ENCODE assay signal across 18 cellular contexts in the genomic region with DNA sequence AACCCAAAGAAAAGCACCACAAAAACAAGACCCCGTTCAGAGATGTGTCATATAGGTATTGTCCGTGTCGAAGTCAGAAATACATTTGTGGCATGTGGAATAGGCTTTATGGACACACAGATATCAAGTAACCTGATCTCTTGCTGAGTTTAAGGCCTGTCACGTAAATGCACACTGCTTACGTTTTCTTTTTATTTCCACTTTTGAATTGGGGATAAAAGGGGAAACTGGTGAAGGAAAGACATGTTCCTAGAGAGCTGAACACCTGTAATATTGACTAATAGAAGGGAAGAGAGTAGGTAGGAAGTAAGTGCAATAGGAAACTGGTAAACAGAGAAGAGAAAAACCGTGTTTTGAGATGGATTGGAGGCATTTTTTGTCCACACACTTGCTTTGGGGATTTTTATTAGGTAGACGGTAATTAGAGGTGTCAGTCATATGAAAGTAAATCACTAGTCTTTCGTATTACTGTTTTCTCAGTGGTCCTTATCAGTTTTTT. TPM values are rescaled to one million over a fixed set of nuclear protein-coding genes. Genes with fewer than 3 reads are reported as not detected.
A peak's percentile ranks its signal among the peaks of the same experiment; 100 is the strongest.
DNase-seq lines count a peak whose midpoint lies in the region; ATAC-seq, FAIRE-seq and TF ChIP-seq lines count a peak whose summit lies in the region.
"Had no signal": no experiment of that assay in that cellular context is flagged by ENCODE, and none has a peak within 500 bp of the region (broad histone marks: within the 10 kb centered on the region; RNA-seq: fewer than 3 reads in every experiment).

No MANE protein-coding gene starts in this region.

- H3K27ac ChIP-seq in dorsolateral prefrontal cortex: no peak overlapping the region
- H3K27ac ChIP-seq: A549, ovary had no signal

- ATAC-seq in activated CD4-positive, alpha-beta T cell treated with anti-CD3 and anti-CD28 coated beads for 36 hours: no peak
- no peak for ATAC-seq in activated CD8-positive, alpha-beta T cell treated with anti-CD3 and anti-CD28 coated beads, Interleukin-2, amount 10 ng/mL, durations not matched to agents 7 days and 5 days
- ATAC-seq in natural killer cell (no peak), HG03439 (IDR thresholded peaks at IDR 0.05; ENCODE audit: unreplicated experiment) (no peak), HG02588 (IDR thresholded peaks at IDR 0.05; ENCODE audit: unreplicated experiment) (no peak)
- ATAC-seq: A549 had no signal

- H3K4me3 ChIP-seq in dorsolateral prefrontal cortex: no peak overlapping the region
- H3K4me3 ChIP-seq: A549, ovary had no signal

- TF ChIP-seq CTCF in natural killer cell (IDR thresholded peaks at IDR 0.05): no peak
- TF ChIP-seq CTCF in dorsolateral prefrontal cortex (IDR thresholded peaks at IDR 0.05 in 54 of 56, conservative IDR thresholded peaks at IDR 0.05 in 2 of 56; ENCODE audit: low read depth in 1 of 56, partially characterized antibody in 56 of 56): no peak

- POLR2A ChIA-PET in activated CD4-positive, alpha-beta T cell treated with anti-CD3 and anti-CD28 coated beads for 36 hours (lab: Charles Lee): no interaction called here
- POLR2A ChIA-PET in activated CD8-positive, alpha-beta T cell treated with anti-CD3 and anti-CD28 coated beads, Interleukin-2, amount 10 ng/mL, durations not matched to agents 7 days and 5 days (lab: Charles Lee): no interaction called here

- peak; percentile 45 for FAIRE-seq in GM18507 (lab: Jason Lieb, UNC)
- FAIRE-seq: A549 had no signal

- H3K36me3 Mint-ChIP-seq in activated CD4-positive, alpha-beta T cell treated with anti-CD3 and anti-CD28 coated beads for 36 hours (ENCODE audit: low read depth): peaks cover 31% of the 10 kb centered on the region
- H3K36me3 Mint-ChIP-seq in activated CD8-positive, alpha-beta T cell treated with anti-CD3 and anti-CD28 coated beads, Interleukin-2, amount 10 ng/mL, durations not matched to agents 7 days and 5 days (ENCODE audit: low read depth): peaks cover 37% of the 10 kb centered on the region
- H3K36me3 Mint-ChIP-seq in natural killer cell: no peaks in the 10 kb centered on the region

- peak overlapping the region; percentile 92 for H3K27ac Mint-ChIP-seq in activated CD4-positive, alpha-beta T cell treated with anti-CD3 and anti-CD28 coated beads for 36 hours
- H3K27ac Mint-ChIP-seq in activated CD8-positive, alpha-beta T cell treated with anti-CD3 and anti-CD28 coated beads, Interleukin-2, amount 10 ng/mL, durations not matched to agents 7 days and 5 days: peak overlapping the region; percentile 71
- peak overlapping the region; percentile 89 to 95 for H3K27ac Mint-ChIP-seq in natural killer cell

- peaks cover 84% of the 10 kb centered on the region for H3K4me1 Mint-ChIP-seq in activated CD4-positive, alpha-beta T cell treated with anti-CD3 and anti-CD28 coated beads for 36 hours
- peaks cover 92% of the 10 kb centered on the region for H3K4me1 Mint-ChIP-seq in activated CD8-positive, alpha-beta T cell treated with anti-CD3 and anti-CD28 coated beads, Interleukin-2, amount 10 ng/mL, durations not matched to agents 7 days and 5 days (ENCODE audit: low read depth)
- H3K4me1 Mint-ChIP-seq in natural killer cell: peaks cover 76 to 88% of the 10 kb centered on the region in 2 donors

- peak overlapping the region; percentile 57 for H3K4me3 Mint-ChIP-seq in activated CD4-positive, alpha-beta T cell treated with anti-CD3 and anti-CD28 coated beads for 36 hours
- H3K4me3 Mint-ChIP-seq in activated CD8-positive, alpha-beta T cell treated with anti-CD3 and anti-CD28 coated beads, Interleukin-2, amount 10 ng/mL, durations not matched to agents 7 days and 5 days: peak overlapping the region; percentile 57
- H3K4me3 Mint-ChIP-seq in natural killer cell: peak overlapping the region; percentile 77

- H3K9me3 Mint-ChIP-seq in activated CD4-positive, alpha-beta T cell treated with anti-CD3 and anti-CD28 coated beads for 36 hours (ENCODE audit: low read depth): no peaks in the 10 kb centered on the region
- H3K9me3 Mint-ChIP-seq in activated CD8-positive, alpha-beta T cell treated with anti-CD3 and anti-CD28 coated beads, Interleukin-2, amount 10 ng/mL, durations not matched to agents 7 days and 5 days (ENCODE audit: insufficient read depth): no peaks in the 10 kb centered on the region
- no peaks in the 10 kb centered on the region for H3K9me3 Mint-ChIP-seq in natural killer cell

- intact Hi-C loops in activated CD4-positive, alpha-beta T cell treated with anti-CD3 and anti-CD28 coated beads for 36 hours (cut with DNase I, micrococcal nuclease): no loop called here
- intact Hi-C loops in natural killer cell (cut with micrococcal nuclease) (no loop called here), dorsolateral prefrontal cortex (cut with DNase I) (no loop called here)

- CTCF ChIA-PET in activated CD4-positive, alpha-beta T cell treated with anti-CD3 and anti-CD28 coated beads for 36 hours (lab: Charles Lee): interaction anchor here (1.1 to 2.3 kb wide), 3 partner anchors 13 to 45 kb away, joined by 3 to 8 read pairs (median 4); no protein-coding TSS in a partner anchor
- CTCF ChIA-PET in activated CD8-positive, alpha-beta T cell treated with anti-CD3 and anti-CD28 coated beads, Interleukin-2, amount 10 ng/mL, durations not matched to agents 7 days and 5 days (lab: Charles Lee): interaction anchor here (1.1 to 8.1 kb wide), 9 partner anchors 21 to 152 kb away, joined by 3 to 52 read pairs (median 5); a partner anchor contains a TSS

- DNase-seq in activated CD4-positive, alpha-beta T cell treated with anti-CD3 and anti-CD28 coated beads for 36 hours: no peak
- no peak for DNase-seq in activated CD4-positive, alpha-beta T cell treated with anti-CD3 and anti-CD28 coated beads, Interleukin-2, amount 50 U/mL, for 48 hours
- DNase-seq in GM18507 (ENCODE audit: extremely low spot score, insufficient read length, low read depth) (no peak), natural killer cell (no peak), dorsolateral prefrontal cortex (no peak)
- DNase-seq in activated CD8-positive, alpha-beta T cell treated with anti-CD3 and anti-CD28 coated beads, Interleukin-2, amount 10 ng/mL, durations not matched to agents 7 days and 5 days: no peak
- DNase-seq: activated naive CD4-positive, alpha-beta T cell treated with anti-CD3 and anti-CD28 coated beads, Interleukin-2, amount 50 U/mL, for 16 hours; COR-L47; hypothalamus; midbrain; NCI-H1417 treated with DMSO at 0.1 percent for 48 hours; NCI-H2227 treated with DMSO at 0.1 percent for 48 hours; ovary; Right ventricle myocardium superior; stimulated activated CD4-positive, alpha-beta T cell treated with anti-CD3 and anti-CD28 coated beads, Interleukin-4, amount 100 ng/mL, for 24 hours had no signal

- no peaks in the 10 kb centered on the region for H3K27me3 ChIP-seq in dorsolateral prefrontal cortex
- H3K27me3 ChIP-seq: ovary had no signal

- no peaks in the 10 kb centered on the region for H3K27me3 Mint-ChIP-seq in activated CD4-positive, alpha-beta T cell treated with anti-CD3 and anti-CD28 coated beads for 36 hours
- H3K27me3 Mint-ChIP-seq in activated CD8-positive, alpha-beta T cell treated with anti-CD3 and anti-CD28 coated beads, Interleukin-2, amount 10 ng/mL, durations not matched to agents 7 days and 5 days (ENCODE audit: low read depth): no peaks in the 10 kb centered on the region
- peaks cover 0 to 5% of the 10 kb centered on the region in 2 donors for H3K27me3 Mint-ChIP-seq in natural killer cell (ENCODE audit: low read depth in 2 of 2)

RNA-seq across cellular contexts. Expression of a gene that starts 24.9 kb away (rescaled TPM):
- total RNA-seq in activated CD4-positive, alpha-beta T cell treated with anti-CD3 and anti-CD28 coated beads for 36 hours: 10 to 100 TPM; 45.8 to 45.9 TPM
- 10 to 100 TPM; 54.9 to 58.4 TPM for total RNA-seq in activated CD8-positive, alpha-beta T cell treated with anti-CD3 and anti-CD28 coated beads, Interleukin-2, amount 10 ng/mL, durations not matched to agents 7 days and 5 days
- total RNA-seq in natural killer cell (100 to 1,000 TPM in 1 of 3 donors, 10 to 100 TPM in 2; 67.8 to 105 (median 71.1) TPM), dorsolateral prefrontal cortex (10 to 100 TPM in 40 of 120 experiments, 1 to 10 TPM in 80; 3.8 to 16.5 (median 8.7) TPM)
